Comparison of ENCODE assay signal across 8 cellular contexts in genomic region chr15:44426975-44427755, GRCh38. TPM values are rescaled to one million over a fixed set of nuclear protein-coding genes. Genes with fewer than 3 reads are reported as not detected.
A peak's percentile ranks its signal among the peaks of the same experiment; 100 is the strongest.
DNase-seq lines count a peak whose midpoint lies in the region; ATAC-seq and TF ChIP-seq lines count a peak whose summit lies in the region.

TSS of gene CTDSPL2 (plus strand) at chr15:44427629. CDS start at chr15:44459015, 31,386 bp downstream.

- H3K36me3 ChIP-seq in DOHH2 (ENCODE audit: control insufficient read depth, low read length), result peaks cover 33% of the 10 kb centered on the region
- H3K36me3 ChIP-seq in KOPT-K1 (ENCODE audit: insufficient read depth, low read length), result peaks cover 12% of the 10 kb centered on the region
- H3K36me3 ChIP-seq in Peyer's patch, result no peaks in the 10 kb centered on the region
- peaks cover 0 to 4% of the 10 kb centered on the region in 2 donors for H3K36me3 ChIP-seq in muscle layer of duodenum (ENCODE audit: control insufficient read depth in 1 of 2, insufficient read depth in 2 of 2, low read length in 2 of 2)

- H3K4me3 ChIP-seq in DOHH2 (ENCODE audit: low read length) (peak within 1 kb of the TSS; percentile 81), Peyer's patch (peak within 1 kb of the TSS; percentile 66 to 93 (median 85)), muscle layer of duodenum (ENCODE audit: low read depth in 1 of 2, low read length in 2 of 2) (peak within 1 kb of the TSS; percentile 85 to 99)

- TF ChIP-seq CTCF in DOHH2 (IDR thresholded peaks at IDR 0.05; ENCODE audit: low read depth, low read length, poor library complexity, severe bottlenecking) (peak; percentile 26), Peyer's patch (IDR thresholded peaks at IDR 0.05) (peak in 5 of 6 experiments; percentile 17 to 53 (median 39))

- H3K4me2 ChIP-seq in DOHH2 (ENCODE audit: low read length), result peak within 1 kb of the TSS; percentile 72

- peak within 1 kb of the TSS; percentile 90 for H3K27ac ChIP-seq in DOHH2 (ENCODE audit: low read depth, low read length)
- peak within 1 kb of the TSS; percentile 99 for H3K27ac ChIP-seq in KOPT-K1 (ENCODE audit: low read depth, low read length, poor library complexity, severe bottlenecking)
- H3K27ac ChIP-seq in Peyer's patch, result peak within 1 kb of the TSS; percentile 92 to 98 (median 94)
- H3K27ac ChIP-seq in muscle layer of duodenum (ENCODE audit: low read length), result peak within 1 kb of the TSS; percentile 97

- peaks cover 25% of the 10 kb centered on the region for H4K20me1 ChIP-seq in DOHH2 (ENCODE audit: control insufficient read depth, insufficient read depth, low read depth, low read length)

- H3K4me1 ChIP-seq in DOHH2 (ENCODE audit: control insufficient read depth, low read length) (peaks cover 20% of the 10 kb centered on the region), Peyer's patch (peaks cover 0 to 16% (median 6%) of the 10 kb centered on the region in 4 donors), muscle layer of duodenum (ENCODE audit: control insufficient read depth in 1 of 2, insufficient read depth in 2 of 2, low read length in 2 of 2) (peaks cover 14 to 24% of the 10 kb centered on the region in 2 donors)

- peak; percentile 95 to 98 (median 95) for DNase-seq in Peyer's patch
- DNase-seq in activated T-cell treated with anti-CD3 and anti-CD28 coated beads, Interleukin-2, amount 50 U/mL, for 48 hours, result peak; percentile 96
- peak; percentile 86 to 88 for DNase-seq in stimulated activated CD8-positive, alpha-beta memory T cell treated with anti-CD3 and anti-CD28 coated beads, Interleukin-7, amount 100 ng/mL, for 4 hours (ENCODE audit: low read depth in 2 of 2)

- TF ChIP-seq POLR2A in Peyer's patch (IDR thresholded peaks at IDR 0.05), result peak in 1 of 2 donors; percentile 79

- H3K9me3 ChIP-seq in DOHH2 (ENCODE audit: control insufficient read depth, insufficient read depth, low read length) (no peaks in the 10 kb centered on the region), KOPT-K1 (ENCODE audit: insufficient read depth, low read length, poor library complexity, severe bottlenecking) (no peaks in the 10 kb centered on the region), Peyer's patch (no peaks in the 10 kb centered on the region), muscle layer of duodenum (ENCODE audit: control insufficient read depth in 1 of 2, low read length in 2 of 2) (no peaks in the 10 kb centered on the region)

- ATAC-seq in GM21786 (IDR thresholded peaks at IDR 0.05; ENCODE audit: unreplicated experiment) (peak; percentile 92), esophagus mucosa (peak; percentile 99)

- H3K9me2 ChIP-seq in DOHH2 (replicated peaks; ENCODE audit: control insufficient read depth, low read length), result no peaks in the 10 kb centered on the region

- no peaks in the 10 kb centered on the region for H3F3A ChIP-seq in DOHH2 (ENCODE audit: control insufficient read depth, insufficient read depth)

- no peaks in the 10 kb centered on the region for H3K27me3 ChIP-seq in DOHH2 (ENCODE audit: control insufficient read depth, low read length)
- H3K27me3 ChIP-seq in Peyer's patch, result no peaks in the 10 kb centered on the region
- H3K27me3 ChIP-seq in muscle layer of duodenum (ENCODE audit: low read depth, low read length), result no peaks in the 10 kb centered on the region

- peaks cover 64% of the 10 kb centered on the region for H3K79me2 ChIP-seq in DOHH2 (ENCODE audit: control insufficient read depth, low read length)

RNA-seq across cellular contexts. Expression of gene CTDSPL2, which starts in this region (rescaled TPM):
- total RNA-seq in Peyer's patch (100 to 1,000 TPM in 1 of 4 donors, 10 to 100 TPM in 3; 56.1 to 155 (median 87.7) TPM), esophagus mucosa (22.8 TPM)

Comparison
In these comparisons a context has a peak if more than half of its experiments do, and no peak if none do; other contexts are left out.
1. Peak in every context shown above with its lines: DNase-seq, ATAC-seq, H3K4me3 ChIP-seq and H3K27ac ChIP-seq.